2 cellular contexts compared by ENCODE assay signal in genomic region chr4:70946944-70947343, GRCh38.
TF ChIP-seq lines count a peak whose summit lies in the region.

No MANE protein-coding gene starts in this region.

TF ChIP-seq in GM23338, 12 proteins besides CTCF, POLR2A, EP300 and RAD21:
- no peak for TF ChIP-seq ZNF114 (CRISPR knock-in tag; IDR thresholded peaks at IDR 0.05)

TF ChIP-seq in H1, 55 proteins besides CTCF, POLR2A, EP300 and RAD21:
- TF ChIP-seq YY1 (IDR thresholded peaks at IDR 0.05; ENCODE audit: low read depth, low read length) (no peak), USF2 (IDR thresholded peaks at IDR 0.05; ENCODE audit: low read length) (no peak), BRCA1 (IDR thresholded peaks at IDR 0.05; ENCODE audit: low read depth, low read length) (no peak), CTBP2 (IDR thresholded peaks at IDR 0.05; ENCODE audit: borderline replicate concordance, insufficient read depth, insufficient read length, low read length) (no peak), KDM5A (IDR thresholded peaks at IDR 0.05; ENCODE audit: low read length) (no peak), PHF8 (conservative IDR thresholded peaks at IDR 0.05; ENCODE audit: low read depth, low read length) (no peak), GTF2F1 (IDR thresholded peaks at IDR 0.05; ENCODE audit: borderline replicate concordance, low read depth, low read length) (no peak), SRF (IDR thresholded peaks at IDR 0.05; ENCODE audit: low read depth, low read length) (no peak), HDAC2 (IDR thresholded peaks at IDR 0.05; ENCODE audit: borderline replicate concordance in 1 of 2, low read depth in 2 of 2, low read length in 2 of 2) (no peak)
